26 cellular contexts compared by ENCODE assay signal in the genomic region with DNA sequence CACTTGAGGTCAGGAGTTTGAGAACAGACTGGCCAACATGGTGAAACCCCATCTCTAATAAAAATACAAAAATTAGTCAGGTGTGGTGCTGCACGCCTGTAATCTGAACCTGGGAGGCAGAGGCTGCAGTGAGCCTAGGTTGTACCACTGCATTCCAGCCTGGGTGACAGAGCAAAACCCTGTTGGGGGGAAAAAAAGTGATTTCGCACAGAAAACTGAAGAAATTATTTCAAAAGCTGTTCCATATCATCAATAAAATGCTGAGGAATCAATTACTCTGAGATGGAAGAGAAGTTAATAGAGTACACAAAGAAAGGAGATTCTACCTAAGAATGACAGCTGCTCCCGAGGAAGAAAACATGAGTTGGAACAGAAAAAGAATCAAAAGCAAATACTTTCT.
"Had no signal": no experiment of that assay in that cellular context is flagged by ENCODE, and none has a peak within 500 bp of the region (broad histone marks: within the 10 kb centered on the region; RNA-seq: fewer than 3 reads in every experiment).

No MANE protein-coding gene starts in this region.

- H3K27ac ChIP-seq: esophagus squamous epithelium, ovary, psoas muscle, suprapubic skin had no signal

- H3K9me3 Mint-ChIP-seq: stimulated activated naive CD8-positive, alpha-beta T cell treated with anti-CD3 and anti-CD28 coated beads, Interleukin-15, amount 100 ng/mL, for 72 hours had no signal

- H3K27me3 ChIP-seq: esophagus squamous epithelium, ovary, suprapubic skin had no signal

- H3K27ac Mint-ChIP-seq: effector memory CD8-positive, alpha-beta T cell; immature natural killer cell; memory B cell; naive thymus-derived CD4-positive, alpha-beta T cell; nephron; stimulated activated naive CD8-positive, alpha-beta T cell treated with anti-CD3 and anti-CD28 coated beads, Interleukin-15, amount 100 ng/mL, for 72 hours had no signal

- H3K36me3 ChIP-seq: esophagus squamous epithelium, ovary, suprapubic skin had no signal

- H3K9me3 ChIP-seq: esophagus squamous epithelium, mucosa of descending colon, ovary, psoas muscle, suprapubic skin had no signal

- H3K4me3 ChIP-seq: esophagus squamous epithelium, lung, mucosa of descending colon, ovary, psoas muscle, suprapubic skin had no signal

- H3K4me1 Mint-ChIP-seq: immature natural killer cell; memory B cell; naive thymus-derived CD4-positive, alpha-beta T cell; stimulated activated naive CD8-positive, alpha-beta T cell treated with anti-CD3 and anti-CD28 coated beads, Interleukin-15, amount 100 ng/mL, for 72 hours had no signal

- H3K36me3 Mint-ChIP-seq: immature natural killer cell; memory B cell; naive thymus-derived CD4-positive, alpha-beta T cell had no signal

- DNase-seq: cerebellar nuclear complex; cortex of kidney; effector memory CD8-positive, alpha-beta T cell; erythroblast; esophagus squamous epithelium; hypothalamus; immature natural killer cell; islet precursor cell; mucosa of descending colon; naive thymus-derived CD4-positive, alpha-beta T cell; occipital lobe; ovary; posterior cingulate gyrus; psoas muscle; small intestine; stimulated activated CD4-positive, alpha-beta T cell treated with anti-CD3 and anti-CD28 coated beads, Interleukin-12 subunit alpha, Interleukin-12 subunit beta, amount 100 ng/mL, for 4 hours; stimulated activated CD4-positive, alpha-beta T cell treated with anti-CD3 and anti-CD28 coated beads, Interleukin-1b, Interleukin-23, amount 100 ng/mL, for 48 hours; stimulated activated CD4-positive, alpha-beta T cell treated with anti-CD3 and anti-CD28 coated beads, Interleukin-4, amount 100 ng/mL, for 1 hour; stimulated activated CD8-positive, alpha-beta memory T cell treated with anti-CD3 and anti-CD28 coated beads, Interleukin-4, amount 100 ng/mL, for 48 hours; stimulated activated naive CD4-positive, alpha-beta T cell; stimulated activated naive CD8-positive, alpha-beta T cell treated with anti-CD3 and anti-CD28 coated beads, Interleukin-15, amount 100 ng/mL, for 72 hours; trophoblast cell had no signal

- H3K27me3 Mint-ChIP-seq: effector memory CD8-positive, alpha-beta T cell; memory B cell; naive thymus-derived CD4-positive, alpha-beta T cell; stimulated activated naive CD8-positive, alpha-beta T cell treated with anti-CD3 and anti-CD28 coated beads, Interleukin-15, amount 100 ng/mL, for 72 hours had no signal

- H3K4me1 ChIP-seq: psoas muscle, suprapubic skin had no signal

- H3K4me3 Mint-ChIP-seq: effector memory CD8-positive, alpha-beta T cell; immature natural killer cell; memory B cell; naive thymus-derived CD4-positive, alpha-beta T cell; nephron; stimulated activated naive CD8-positive, alpha-beta T cell treated with anti-CD3 and anti-CD28 coated beads, Interleukin-15, amount 100 ng/mL, for 72 hours had no signal
